In genomic region chr14:104789752-104790743, GRCh38 we compare ENCODE assay signal across 2 cellular contexts.
TF ChIP-seq lines count a peak whose summit lies in the region.

No MANE protein-coding gene starts in this region.

TF ChIP-seq in HEK293, 187 proteins besides CTCF, POLR2A, EP300 and RAD21:
- TF ChIP-seq GLIS1 (tag by site-specific recombination; IDR thresholded peaks at IDR 0.05): 0 out of 2 replicates have a peak, but pooled peaks have one; percentile 17
- no peak for TF ChIP-seq ZNF266 (tag by site-specific recombination; IDR thresholded peaks at IDR 0.05; ENCODE audit: low read depth)
- TF ChIP-seq MZF1 (tag by site-specific recombination; IDR thresholded peaks at IDR 0.05; ENCODE audit: borderline replicate concordance): no peak
- 0 out of 2 replicates have a peak, but pooled peaks have one; percentile 15 for TF ChIP-seq KLF17 (tag by site-specific recombination; IDR thresholded peaks at IDR 0.05)
- TF ChIP-seq PATZ1 (tag by site-specific recombination; IDR thresholded peaks at IDR 0.05): no peak
- TF ChIP-seq ZNF292 (tag by site-specific recombination; IDR thresholded peaks at IDR 0.05; ENCODE audit: borderline replicate concordance, low read depth): no peak
- 0 out of 2 replicates have a peak, but pooled peaks have one; percentile 11 for TF ChIP-seq KLF1 (tag by site-specific recombination; IDR thresholded peaks at IDR 0.05)
- TF ChIP-seq TRIM28 (IDR thresholded peaks at IDR 0.05; ENCODE audit: borderline replicate concordance, low read length): no peak
- TF ChIP-seq ZNF600 (tag by site-specific recombination; IDR thresholded peaks at IDR 0.05): 0 out of 2 replicates have a peak, but pooled peaks have one; percentile 36
- no peak for TF ChIP-seq ZSCAN18 (tag by site-specific recombination; IDR thresholded peaks at IDR 0.05)
- TF ChIP-seq ZNF114 (tag by site-specific recombination; IDR thresholded peaks at IDR 0.05): no peak
- TF ChIP-seq ZFHX2 (tag by site-specific recombination; conservative IDR thresholded peaks at IDR 0.05): no peak

TF ChIP-seq in HepG2, 621 proteins besides CTCF, POLR2A, EP300 and RAD21:
- TF ChIP-seq CCDC6 (CRISPR knock-in tag; IDR thresholded peaks at IDR 0.05) (no peak), RBFOX2 (IDR thresholded peaks at IDR 0.05; ENCODE audit: low read depth, low read length) (peak; percentile 56), SIN3B (IDR thresholded peaks at IDR 0.05; ENCODE audit: low read length) (no peak), AHDC1 (CRISPR knock-in tag; IDR thresholded peaks at IDR 0.05; ENCODE audit: borderline replicate concordance) (no peak)
